In genomic region chr2:15942711-15943345, GRCh38 we compare ENCODE assay signal across 7 cellular contexts. TPM values are rescaled to one million over a fixed set of nuclear protein-coding genes. Genes with fewer than 3 reads are reported as not detected.
A peak's percentile ranks its signal among the peaks of the same experiment; 100 is the strongest.
DNase-seq lines count a peak whose midpoint lies in the region; ATAC-seq and TF ChIP-seq lines count a peak whose summit lies in the region.

No MANE protein-coding gene starts in this region.

- H3K4me1 ChIP-seq in H9 (ENCODE audit: insufficient read depth, low read length) (peaks cover 8% of the 10 kb centered on the region), stomach (peaks cover 32 to 55% (median 50%) of the 10 kb centered on the region in 4 donors)

- peaks cover 0 to 9% (median 2%) of the 10 kb centered on the region in 4 donors for H3K36me3 ChIP-seq in stomach

- H3K27me3 Mint-ChIP-seq in H9 (ENCODE audit: low read depth) (no peaks in the 10 kb centered on the region; the same call in 1 of the 2 replicates), memory B cell (peaks cover 14% of the 10 kb centered on the region)
- H3K27me3 Mint-ChIP-seq in activated T-helper 17 cell treated with anti-CD3 and anti-CD28 coated beads, Interleukin-2, amount 50 U/mL, for 72 hours = peaks cover 26% of the 10 kb centered on the region

- H3K14ac ChIP-seq in H9 (ENCODE audit: insufficient read depth, low read length) = peak overlapping the region; percentile 81

- H3K36me3 Mint-ChIP-seq in H9 (ENCODE audit: insufficient read depth in 1 of 3, low read depth in 3 of 3) = peaks cover 46 to 56% (median 52%) of the 10 kb centered on the region in 3 experiments
- H3K36me3 Mint-ChIP-seq in activated T-helper 17 cell treated with anti-CD3 and anti-CD28 coated beads, Interleukin-2, amount 50 U/mL, for 72 hours (ENCODE audit: low read depth) = no peaks in the 10 kb centered on the region
- no peaks in the 10 kb centered on the region for H3K36me3 Mint-ChIP-seq in memory B cell

- peak overlapping the region; percentile 91 to 97 (median 94); a peak in 6 of 7 replicates for H3K27ac Mint-ChIP-seq in H9
- H3K27ac Mint-ChIP-seq in activated T-helper 17 cell treated with anti-CD3 and anti-CD28 coated beads, Interleukin-2, amount 50 U/mL, for 72 hours = no peak overlapping the region
- H3K27ac Mint-ChIP-seq in memory B cell = no peak overlapping the region

- intact Hi-C loops in stomach (cut with DNase I; ENCODE audit: low total_unique reads) = no loop called here

- no peak overlapping the region for H2BK15ac ChIP-seq in H9 (ENCODE audit: low read depth, low read length)

- peaks cover 43% of the 10 kb centered on the region for H3K79me2 ChIP-seq in H9 (ENCODE audit: insufficient read depth, low read length)

- H2AFZ ChIP-seq in H9 (ENCODE audit: low read length) = no peak overlapping the region

- no peak overlapping the region for H2BK120ac ChIP-seq in H9 (ENCODE audit: low read depth, low read length, poor library complexity, severe bottlenecking)

- peaks cover 3 to 6% of the 10 kb centered on the region in 2 experiments; a peak in 2 of 5 replicates for H3K9me3 Mint-ChIP-seq in H9
- no peaks in the 10 kb centered on the region for H3K9me3 Mint-ChIP-seq in activated T-helper 17 cell treated with anti-CD3 and anti-CD28 coated beads, Interleukin-2, amount 50 U/mL, for 72 hours
- H3K9me3 Mint-ChIP-seq in memory B cell = no peaks in the 10 kb centered on the region

- H3K4me2 ChIP-seq in H9 (ENCODE audit: insufficient read depth, insufficient read length, low read length) = peak overlapping the region; percentile 98

- H3K4me1 Mint-ChIP-seq in H9 (peaks cover 47 to 51% of the 10 kb centered on the region in 2 experiments), memory B cell (peaks cover 5% of the 10 kb centered on the region)
- H3K4me1 Mint-ChIP-seq in activated T-helper 17 cell treated with anti-CD3 and anti-CD28 coated beads, Interleukin-2, amount 50 U/mL, for 72 hours = no peaks in the 10 kb centered on the region

- H3K79me1 ChIP-seq in H9 (ENCODE audit: insufficient read depth, low read depth, low read length, poor library complexity, severe bottlenecking) = peaks cover 3% of the 10 kb centered on the region

- no peaks in the 10 kb centered on the region for H3K27me3 ChIP-seq in H9 (ENCODE audit: insufficient read depth, low read length)
- H3K27me3 ChIP-seq in stomach = peaks cover 0 to 58% (median 28%) of the 10 kb centered on the region in 3 donors

- CTCF ChIA-PET in GM10248 (lab: Yijun Ruan, JAX) = interaction anchor here (1.0 kb wide), 1 partner anchor 666 kb away, joined by 3 read pairs; no protein-coding TSS in a partner anchor

- H3K9me3 ChIP-seq in H9 (ENCODE audit: control insufficient read depth, low read depth, low read length) = no peaks in the 10 kb centered on the region
- H3K9me3 ChIP-seq in stomach = no peaks in the 10 kb centered on the region

- no peak overlapping the region for H3T11ph ChIP-seq in H9 (ENCODE audit: low read length)

- ATAC-seq in activated T-helper 17 cell treated with anti-CD3 and anti-CD28 coated beads, Interleukin-2, amount 50 U/mL, for 72 hours (replicated peaks) = no peak
- no peak for ATAC-seq in memory B cell (ENCODE audit: low read depth)
- no peak for ATAC-seq in GM18870 (IDR thresholded peaks at IDR 0.05; ENCODE audit: unreplicated experiment)

- TF ChIP-seq POLR2A in stomach (IDR thresholded peaks at IDR 0.05) = no peak

- no peak overlapping the region for H3K56ac ChIP-seq in H9 (ENCODE audit: insufficient read length, low read depth, low read length)

- no peak overlapping the region for H3K4ac ChIP-seq in H9 (ENCODE audit: low read depth, low read length)

- H3K4me3 Mint-ChIP-seq in H9 (peak overlapping the region; percentile 97 to 99), memory B cell (peak overlapping the region; percentile 8)
- peak overlapping the region; percentile 26 for H3K4me3 Mint-ChIP-seq in activated T-helper 17 cell treated with anti-CD3 and anti-CD28 coated beads, Interleukin-2, amount 50 U/mL, for 72 hours

- no peak overlapping the region for H4K91ac ChIP-seq in H9 (ENCODE audit: insufficient read length, low read depth, low read length)

- TF ChIP-seq EP300 in stomach (IDR thresholded peaks at IDR 0.05) = no peak

- H3K18ac ChIP-seq in H9 (ENCODE audit: insufficient read length, low read depth, low read length) = no peak overlapping the region

- no peak overlapping the region for H2BK5ac ChIP-seq in H9 (ENCODE audit: insufficient read length, low read length)

- no peak overlapping the region for H2AK5ac ChIP-seq in H9 (ENCODE audit: insufficient read length, low read length)

- H4K20me1 ChIP-seq in H9 (ENCODE audit: control insufficient read depth, insufficient read depth, insufficient read length) = no peaks in the 10 kb centered on the region

- no peak overlapping the region for H2BK20ac ChIP-seq in H9 (ENCODE audit: low read depth, low read length, poor library complexity, severe bottlenecking)

- no peak overlapping the region for H4K8ac ChIP-seq in H9 (replicated peaks; ENCODE audit: insufficient read length, low read depth, low read length)

- H3K27ac ChIP-seq in H9 (ENCODE audit: insufficient read length, low read depth, low read length) (no peak overlapping the region), stomach (peak overlapping the region; percentile 1 to 76 (median 57))

- no peak overlapping the region for H4K5ac ChIP-seq in H9 (ENCODE audit: insufficient read length, low read depth, low read length)

- peak overlapping the region; percentile 53 to 70 (median 58) for H3K4me3 ChIP-seq in stomach

- peak overlapping the region; percentile 79 for H3K9ac ChIP-seq in H9 (ENCODE audit: extremely low read depth, insufficient read length, low read length)

- no peak overlapping the region for H2BK12ac ChIP-seq in H9 (ENCODE audit: insufficient read length, low read depth, low read length)

- peaks cover 17% of the 10 kb centered on the region for H3K23me2 ChIP-seq in H9 (ENCODE audit: insufficient read length, low read depth, low read length, poor library complexity, severe bottlenecking)

- DNase-seq in H9 (no peak), memory B cell (ENCODE audit: low spot score in 2 of 2) (no peak), stomach (no peak), SHP77 treated with DMSO at 0.1 percent for 48 hours (lab: John Stamatoyannopoulos, UW) (no peak), GM10248 (ENCODE audit: extremely low spot score) (no peak)

- no peak for TF ChIP-seq CTCF in H9 (conservative IDR thresholded peaks at IDR 0.05)
- TF ChIP-seq CTCF in stomach (IDR thresholded peaks at IDR 0.05) = no peak
- TF ChIP-seq CTCF in GM10248 (IDR thresholded peaks at IDR 0.05; ENCODE audit: control extremely low read depth, extremely low read depth, low read depth, missing control alignments) = no peak

- POLR2A ChIA-PET in GM10248 (lab: Yijun Ruan, JAX) = no interaction called here

- H3K23ac ChIP-seq in H9 (ENCODE audit: insufficient read length, low read depth, low read length) = no peak overlapping the region

- WGBS in H9 (ENCODE audit: extremely low coverage, insufficient read length, low lambda C conversion rate) = no CpG with 5 or more reads among the region's 34 CpGs
- WGBS in stomach, 5 donors = 3 to 16% (median 9%) methylated on average over 12 to 34 of the region's 34 CpGs

RNA-seq across cellular contexts. Expression of gene MYCN, which starts 2.5 kb away (rescaled TPM):
- total RNA-seq in H9 (2021) (100.0 and 105 TPM in 2 replicates), stomach (1 to 10 TPM in 4 of 5 donors, not detected in 1; 2.3 to 9.6 (median 5.6) TPM)
- total RNA-seq in activated T-helper 17 cell treated with anti-CD3 and anti-CD28 coated beads, Interleukin-2, amount 50 U/mL, for 72 hours = not detected
- polyA plus RNA-seq in stomach = 1 to 10 TPM in 2 of 3 donors, under 1 TPM in 1; 0.90 to 1.7 (median 1.5) TPM

Comparison
In these comparisons a context has a peak if more than half of its experiments do, and no peak if none do; other contexts are left out.
1. H3K27ac Mint-ChIP-seq: peak in H9 (3 of 3); none in activated T-helper 17 cell treated with anti-CD3 and anti-CD28 coated beads, Interleukin-2, amount 50 U/mL, for 72 hours (single experiment) and memory B cell (single experiment).
2. H3K4me3 Mint-ChIP-seq: peak in every context shown above with its lines; median percentile 98 in H9; 26 in activated T-helper 17 cell treated with anti-CD3 and anti-CD28 coated beads, Interleukin-2, amount 50 U/mL, for 72 hours; 8 in memory B cell.